Comparison of ENCODE assay signal across 11 cellular contexts in genomic region chr3:14152233-14152962, GRCh38. TPM values are rescaled to one million over a fixed set of nuclear protein-coding genes. Genes with fewer than 3 reads are reported as not detected.
DNase-seq lines count a peak whose midpoint lies in the region; FAIRE-seq and TF ChIP-seq lines count a peak whose summit lies in the region.
"Had no signal": no experiment of that assay in that cellular context is flagged by ENCODE, and none has a peak within 500 bp of the region (broad histone marks: within the 10 kb centered on the region; RNA-seq: fewer than 3 reads in every experiment).

No MANE protein-coding gene starts in this region.

- H3K36me3 ChIP-seq in bronchial epithelial cell (ENCODE audit: control insufficient read depth, insufficient read depth, low read length), result peaks cover 28% of the 10 kb centered on the region

- no peaks in the 10 kb centered on the region for H3K27me3 ChIP-seq in bronchial epithelial cell (ENCODE audit: control insufficient read depth, insufficient read depth, low read length)
- H3K27me3 ChIP-seq: BLaER1 treated with 17β-estradiol and CSF1 and Interleukin-3, amounts not matched to agents 10 nM and 100 nM; transverse colon had no signal

- H3K4me3 ChIP-seq in LNCaP clone FGC (ENCODE audit: low read depth, low read length), result no peak overlapping the region
- H3K4me3 ChIP-seq in bronchial epithelial cell (ENCODE audit: low read depth, low read length), result no peak overlapping the region
- no peak overlapping the region for H3K4me3 ChIP-seq in retinal pigment epithelial cell (ENCODE audit: low read length)
- H3K4me3 ChIP-seq: BLaER1 treated with 17β-estradiol and CSF1 and Interleukin-3, amounts not matched to agents 10 nM and 100 nM; transverse colon had no signal

- peak; percentile 53 for DNase-seq in activated CD8-positive, alpha-beta memory T cell treated with anti-CD3 and anti-CD28 coated beads for 24 hours
- DNase-seq in activated CD8-positive, alpha-beta memory T cell treated with anti-CD3 and anti-CD28 coated beads, Interleukin-2, amount 50 U/mL, for 4 hours, result no peak
- DNase-seq in LNCaP clone FGC (ENCODE audit: low read depth), result no peak
- DNase-seq in bronchial epithelial cell (ENCODE audit: low read depth), result no peak
- DNase-seq in retinal pigment epithelial cell (ENCODE audit: low read depth), result no peak
- no peak for DNase-seq in SKM-1 (lab: John Stamatoyannopoulos, UW; ENCODE audit: unreplicated experiment)
- no peak for DNase-seq in pons (ENCODE audit: low spot score)
- no peak for DNase-seq in amniotic stem cell (lab: John Stamatoyannopoulos, UW)
- DNase-seq: midbrain, transverse colon had no signal

- peak; percentile 60 for FAIRE-seq in bronchial epithelial cell (lab: Jason Lieb, UNC)

- TF ChIP-seq CTCF in LNCaP clone FGC (IDR thresholded peaks at IDR 0.05; ENCODE audit: control insufficient read depth, extremely low read depth, insufficient read depth), result peak; percentile 25; the same call in 1 of the 2 replicates
- TF ChIP-seq CTCF in bronchial epithelial cell (IDR thresholded peaks at IDR 0.05; ENCODE audit: insufficient read depth, low read length, severe bottlenecking), result peak; percentile 34
- TF ChIP-seq CTCF in retinal pigment epithelial cell (conservative IDR thresholded peaks at IDR 0.05; ENCODE audit: low read depth, low read length), result peak; percentile 34

RNA-seq across cellular contexts. Expression of gene XPC, which starts 26.0 kb away (rescaled TPM):
- total RNA-seq in bronchial epithelial cell, result 25.3 and 33.4 TPM in 2 replicates

RNA-seq across cellular contexts. Expression of gene LSM3, which starts 26.2 kb away (rescaled TPM):
- 5.5 and 6.6 TPM in 2 replicates for total RNA-seq in bronchial epithelial cell

RNA-seq across cellular contexts. Expression of gene TMEM43, which starts 27.5 kb away (rescaled TPM):
- 88.5 and 105 TPM in 2 replicates for total RNA-seq in bronchial epithelial cell

RNA-seq across cellular contexts. Expression of gene CHCHD4, which starts 27.7 kb away (rescaled TPM):
- 23.6 and 32.1 TPM in 2 replicates for total RNA-seq in bronchial epithelial cell
